8 cellular contexts compared by ENCODE assay signal in the genomic region with DNA sequence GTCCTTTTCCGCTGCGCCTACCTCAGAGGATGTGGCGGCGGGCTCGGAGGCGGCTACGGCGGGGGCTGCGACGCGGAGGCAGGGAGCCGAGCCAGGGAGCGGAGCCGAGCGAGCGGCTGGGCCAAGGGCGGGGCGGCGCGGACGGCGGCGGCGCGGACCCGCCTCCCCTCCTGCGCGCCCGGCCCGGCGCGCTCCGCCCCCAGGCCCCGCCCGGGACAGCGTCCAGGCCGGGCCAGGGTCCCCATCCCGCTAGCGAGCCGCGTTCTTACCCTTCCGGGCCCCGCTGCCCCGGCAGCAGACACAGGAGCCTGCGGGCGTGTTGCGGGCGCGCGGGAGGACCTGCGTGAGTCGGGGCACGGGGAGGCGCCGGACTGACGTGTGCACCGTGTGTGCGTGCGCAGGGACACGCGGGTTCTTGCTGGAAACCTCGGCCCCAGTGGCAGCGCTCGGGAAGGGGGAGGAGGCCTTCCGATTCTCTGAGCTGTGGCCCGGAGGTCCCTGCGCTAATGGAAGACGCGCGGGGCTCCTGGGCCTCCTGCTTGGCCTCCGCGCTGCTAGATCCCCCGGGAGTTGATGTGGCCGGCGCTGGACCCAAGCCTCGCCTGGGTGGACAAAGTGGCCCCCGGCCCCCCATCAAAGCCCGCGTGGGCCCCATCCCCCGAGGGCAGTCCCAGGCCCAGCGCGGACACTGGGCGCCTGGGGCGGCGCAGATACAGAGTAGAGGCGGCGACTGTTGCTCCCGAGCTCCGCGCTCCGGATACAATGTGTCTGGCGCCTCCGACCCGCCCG. TPM values are rescaled to one million over a fixed set of nuclear protein-coding genes. Genes with fewer than 3 reads are reported as not detected.
A peak's percentile ranks its signal among the peaks of the same experiment; 100 is the strongest.
DNase-seq lines count a peak whose midpoint lies in the region; ATAC-seq and TF ChIP-seq lines count a peak whose summit lies in the region.

A gene with protein sequence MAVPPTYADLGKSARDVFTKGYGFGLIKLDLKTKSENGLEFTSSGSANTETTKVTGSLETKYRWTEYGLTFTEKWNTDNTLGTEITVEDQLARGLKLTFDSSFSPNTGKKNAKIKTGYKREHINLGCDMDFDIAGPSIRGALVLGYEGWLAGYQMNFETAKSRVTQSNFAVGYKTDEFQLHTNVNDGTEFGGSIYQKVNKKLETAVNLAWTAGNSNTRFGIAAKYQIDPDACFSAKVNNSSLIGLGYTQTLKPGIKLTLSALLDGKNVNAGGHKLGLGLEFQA (minus strand): TSS at position 350 of the 789 bp plus-strand sequence. CDS start 11,963 bp downstream, outside the sequence.

- TF ChIP-seq POLR2A in Raji (IDR thresholded peaks at IDR 0.05; ENCODE audit: insufficient read depth, low read depth, low read length): peak; percentile 85

- peak within 1 kb of the TSS; percentile 73 for H2BK15ac ChIP-seq in neuronal stem cell (ENCODE audit: low read length)

- H2BK5ac ChIP-seq in neuronal stem cell (ENCODE audit: low read length): peak within 1 kb of the TSS; percentile 76

- H2BK12ac ChIP-seq in neuronal stem cell (ENCODE audit: low read length): no peak within 1 kb of the TSS

- H3K9me3 ChIP-seq in neuronal stem cell (replicated peaks in 1 of 2; ENCODE audit: control insufficient read depth in 2 of 2, insufficient read depth in 1 of 2, low read depth in 1 of 2, low read length in 2 of 2): no peaks in the 10 kb centered on the region

- H3K14ac ChIP-seq in neuronal stem cell (ENCODE audit: low read length): peak within 1 kb of the TSS; percentile 87

- no CpG with 5 or more reads among the region's 95 CpGs for WGBS in neuronal stem cell (ENCODE audit: extremely low coverage in 2 of 2, insufficient read length in 2 of 2, insufficient replicate concordance in 1 of 2), 2 donors

- H3K4me3 ChIP-seq in neuronal stem cell (ENCODE audit: low read length in 2 of 2): peak within 1 kb of the TSS; percentile 96 to 98

- H3K18ac ChIP-seq in neuronal stem cell (ENCODE audit: low read length): peak within 1 kb of the TSS; percentile 98

- H3K4ac ChIP-seq in neuronal stem cell (ENCODE audit: low read length): no peak within 1 kb of the TSS

- peaks cover 6 to 29% of the 10 kb centered on the region in 2 donors for H3K36me3 ChIP-seq in neuronal stem cell (replicated peaks in 1 of 2; ENCODE audit: control insufficient read depth in 2 of 2, insufficient read depth in 2 of 2, low read length in 2 of 2)

- H3K27me3 ChIP-seq in foreskin keratinocyte: no peaks in the 10 kb centered on the region
- H3K27me3 ChIP-seq in neuronal stem cell (ENCODE audit: control insufficient read depth in 3 of 3, insufficient read depth in 3 of 3, low read depth in 1 of 3, low read length in 3 of 3): no peaks in the 10 kb centered on the region

- H3K23ac ChIP-seq in neuronal stem cell (ENCODE audit: low read depth, low read length, poor library complexity): peak within 1 kb of the TSS; percentile 99

- no peak within 1 kb of the TSS for H2BK120ac ChIP-seq in neuronal stem cell (ENCODE audit: low read depth, low read length)

- peak within 1 kb of the TSS; percentile 99 for H3K9ac ChIP-seq in neuronal stem cell (ENCODE audit: low read depth, low read length, poor library complexity)

- peak within 1 kb of the TSS; percentile 98 for H2AFZ ChIP-seq in neuronal stem cell (ENCODE audit: low read length)

- H2AK5ac ChIP-seq in neuronal stem cell (ENCODE audit: low read depth, low read length): peak within 1 kb of the TSS; percentile 79

- H3K4me1 ChIP-seq in foreskin keratinocyte (no peaks in the 10 kb centered on the region), neuronal stem cell (ENCODE audit: control insufficient read depth in 2 of 2, insufficient read depth in 1 of 2, low read depth in 1 of 2, low read length in 2 of 2) (peaks cover 17 to 23% of the 10 kb centered on the region in 2 donors)

- peak within 1 kb of the TSS; percentile 78 for H3K4me2 ChIP-seq in neuronal stem cell (ENCODE audit: insufficient read depth, low read length, poor library complexity, severe bottlenecking)

- ATAC-seq in GM21515 (IDR thresholded peaks at IDR 0.05; ENCODE audit: unreplicated experiment): peak; percentile 73
- peak; percentile 82 for ATAC-seq in foreskin keratinocyte

- H3K27ac ChIP-seq in foreskin keratinocyte (peak within 1 kb of the TSS; percentile 94), neuronal stem cell (replicated peaks; ENCODE audit: low read length) (peak within 1 kb of the TSS; percentile 74), substantia nigra (ENCODE audit: low read depth, low read length, poor library complexity, severe bottlenecking) (peak within 1 kb of the TSS; percentile 95)

- peak; percentile 19 for TF ChIP-seq CTCF in foreskin keratinocyte (conservative IDR thresholded peaks at IDR 0.05)

- peaks cover 9% of the 10 kb centered on the region for H3K79me1 ChIP-seq in neuronal stem cell (ENCODE audit: low read depth, low read length)

- no peak within 1 kb of the TSS for H4K91ac ChIP-seq in neuronal stem cell (ENCODE audit: low read depth, low read length, poor library complexity)

- no peak within 1 kb of the TSS for H4K8ac ChIP-seq in neuronal stem cell (ENCODE audit: low read depth, low read length)

- DNase-seq in DMS79 treated with DMSO at 0.1 percent for 48 hours (lab: John Stamatoyannopoulos, UW) (peak; percentile 26), HuH-7 (ENCODE audit: low spot score) (peak; percentile 84), activated gamma-delta T cell treated with Interleukin-2 at 50 U/mL for 16 hours (peak; percentile 78), foreskin keratinocyte (peak; percentile 72 to 83), neuronal stem cell (ENCODE audit: low spot score) (peak; percentile 85), substantia nigra (lab: John Stamatoyannopoulos, UW) (peak in 48 of 49 donors; percentile 44 to 94 (median 78))

RNA-seq across cellular contexts. Expression of the gene that starts here (rescaled TPM):
- total RNA-seq in foreskin keratinocyte: 369 and 392 TPM in 2 replicates
- polyA plus RNA-seq in foreskin keratinocyte: 278 and 321 TPM in 2 replicates
- 153 TPM for polyA plus RNA-seq in neuronal stem cell (2013, experiment 1 of 2)
- 152 TPM for polyA plus RNA-seq in neuronal stem cell (2013, experiment 2 of 2)

Comparison
In these comparisons a context has a peak if more than half of its experiments do, and no peak if none do; other contexts are left out.
1. Peak in every context shown above with its lines: DNase-seq, ATAC-seq, H3K4me3 ChIP-seq and H3K27ac ChIP-seq.
2. DNase-seq: peak in every context shown above with its lines; median percentile 85 in neuronal stem cell; 84 in HuH-7; 78 in substantia nigra; 78 in activated gamma-delta T cell treated with Interleukin-2 at 50 U/mL for 16 hours; 78 in foreskin keratinocyte; 26 in DMS79 treated with DMSO at 0.1 percent for 48 hours.